Comparison of ENCODE assay signal across 21 cellular contexts in genomic region chr2:74149249-74149530, GRCh38. TPM values are rescaled to one million over a fixed set of nuclear protein-coding genes. Genes with fewer than 3 reads are reported as not detected.
DNase-seq lines count a peak whose midpoint lies in the region; TF ChIP-seq lines count a peak whose summit lies in the region.
"Had no signal": no experiment of that assay in that cellular context is flagged by ENCODE, and none has a peak within 500 bp of the region (broad histone marks: within the 10 kb centered on the region; RNA-seq: fewer than 3 reads in every experiment).

No MANE protein-coding gene starts in this region.

- no peaks in the 10 kb centered on the region for H3K27me3 Mint-ChIP-seq in CD8-positive, alpha-beta memory T cell

- POLR2A ChIA-PET in CD8-positive, alpha-beta memory T cell (lab: Charles Lee) = interaction anchor here (0.5 to 2.5 kb wide), 3 partner anchors 29 to 216 kb away, joined by 3 to 13 read pairs (median 10); partner anchors contain the start of gene MOB1A

- in situ Hi-C loops in GM13977 (cut with MboI; ENCODE audit: low pct_unique_long_range_greater_than_20kb, low sequenced_read_pairs, unreplicated experiment) = no loop called here

- peaks cover 5 to 9% (median 6%) of the 10 kb centered on the region in 3 donors for H3K4me1 Mint-ChIP-seq in CD8-positive, alpha-beta memory T cell

- TF ChIP-seq CTCF in GM13977 (IDR thresholded peaks at IDR 0.05; ENCODE audit: extremely low read depth, insufficient read depth, missing control alignments) = no peak

- peak overlapping the region; percentile 88 for H3K9ac ChIP-seq in iPS-18a (ENCODE audit: low read length)

- H3K36me3 Mint-ChIP-seq in CD8-positive, alpha-beta memory T cell = peaks cover 0 to 35% (median 7%) of the 10 kb centered on the region in 3 donors

- peaks cover 12% of the 10 kb centered on the region for H3K4me1 ChIP-seq in CD8-positive, alpha-beta memory T cell (ENCODE audit: insufficient read depth, low read length)
- peaks cover 10% of the 10 kb centered on the region for H3K4me1 ChIP-seq in iPS-18a (ENCODE audit: control insufficient read depth, low read depth, low read length)
- H3K4me1 ChIP-seq in effector memory CD4-positive, alpha-beta T cell (ENCODE audit: control insufficient read depth, insufficient read depth, low read length, poor library complexity, severe bottlenecking) = peaks cover 10% of the 10 kb centered on the region

- H3K9me3 ChIP-seq in CD8-positive, alpha-beta memory T cell (ENCODE audit: low read length) = no peaks in the 10 kb centered on the region
- no peaks in the 10 kb centered on the region for H3K9me3 ChIP-seq in iPS-18a (ENCODE audit: control insufficient read depth, low read depth, low read length)
- no peaks in the 10 kb centered on the region for H3K9me3 ChIP-seq in effector memory CD4-positive, alpha-beta T cell (ENCODE audit: control insufficient read depth, low read length)
- H3K9me3 ChIP-seq: vagina had no signal

- no peaks in the 10 kb centered on the region for H3K9me3 Mint-ChIP-seq in CD8-positive, alpha-beta memory T cell

- H3K27ac Mint-ChIP-seq in CD8-positive, alpha-beta memory T cell = peak overlapping the region in 6 of 8 donors; percentile 7 to 58 (median 40)

- H3K27me3 ChIP-seq in CD8-positive, alpha-beta memory T cell (ENCODE audit: insufficient read depth, low read length, poor library complexity, severe bottlenecking) = no peaks in the 10 kb centered on the region
- no peaks in the 10 kb centered on the region for H3K27me3 ChIP-seq in iPS-18a (ENCODE audit: control insufficient read depth, insufficient read depth, low read length)
- no peaks in the 10 kb centered on the region for H3K27me3 ChIP-seq in effector memory CD4-positive, alpha-beta T cell (replicated peaks; ENCODE audit: control insufficient read depth, insufficient read depth, low read length, poor library complexity, severe bottlenecking)
- H3K27me3 ChIP-seq: vagina had no signal

- no peak overlapping the region for H3K4me3 ChIP-seq in CD8-positive, alpha-beta memory T cell (ENCODE audit: low read length)
- H3K4me3 ChIP-seq in iPS-18a (ENCODE audit: low read length) = peak overlapping the region; percentile 89
- no peak overlapping the region for H3K4me3 ChIP-seq in effector memory CD4-positive, alpha-beta T cell (ENCODE audit: insufficient read depth, low read depth, low read length, poor library complexity, severe bottlenecking)

- H3K36me3 ChIP-seq in CD8-positive, alpha-beta memory T cell (ENCODE audit: insufficient read depth, low read length) = peaks cover 9% of the 10 kb centered on the region
- peaks cover 6% of the 10 kb centered on the region for H3K36me3 ChIP-seq in iPS-18a (ENCODE audit: control insufficient read depth, low read depth, low read length)
- H3K36me3 ChIP-seq in effector memory CD4-positive, alpha-beta T cell (ENCODE audit: control insufficient read depth, insufficient read depth, low read length) = peaks cover 16% of the 10 kb centered on the region
- H3K36me3 ChIP-seq: vagina had no signal

- DNase-seq in NCI-H510A treated with DMSO at 0.1 percent for 48 hours (lab: John Stamatoyannopoulos, UW) (peak; percentile 15), NCI-H510A (lab: John Stamatoyannopoulos, UW) (no peak), OCI-M1 (lab: John Stamatoyannopoulos, UW) (peak; percentile 72), SW480 (ENCODE audit: low spot score) (no peak), GM13977 (ENCODE audit: low spot score) (no peak)
- no peak for DNase-seq in CD8-positive, alpha-beta memory T cell
- DNase-seq in effector memory CD4-positive, alpha-beta T cell = no peak
- DNase-seq: activated CD4-positive, alpha-beta T cell treated with anti-CD3 and anti-CD28 coated beads for 1 hour; activated gamma-delta T cell; DMS153; KG1; NCI-H1092 treated with DMSO at 0.1 percent for 48 hours; NCI-H2029 treated with DMSO at 0.1 percent for 48 hours; NCI-H524; nucleus accumbens; right cardiac atrium; SIG-M5; stimulated activated CD4-positive, alpha-beta T cell treated with anti-CD3 and anti-CD28 coated beads, Interleukin-15, amount 100 ng/mL, for 24 hours; T1000 had no signal

- CTCF ChIA-PET in CD8-positive, alpha-beta memory T cell (lab: Charles Lee) = interaction anchor here (1.1 to 3.6 kb wide), 8 partner anchors 12 to 322 kb away, joined by 4 to 16 read pairs (median 6); partner anchors contain the start of genes MOB1A and MTHFD2

- H3K27ac ChIP-seq in CD8-positive, alpha-beta memory T cell (ENCODE audit: low read depth, low read length) = no peak overlapping the region
- no peak overlapping the region for H3K27ac ChIP-seq in iPS-18a (ENCODE audit: low read length)
- no peak overlapping the region for H3K27ac ChIP-seq in effector memory CD4-positive, alpha-beta T cell (ENCODE audit: insufficient read depth, low read length, poor library complexity, severe bottlenecking)

- peak overlapping the region in 1 of 7 donors; percentile 23 for H3K4me3 Mint-ChIP-seq in CD8-positive, alpha-beta memory T cell

RNA-seq across cellular contexts. Expression of gene BOLA3, which starts 1.5 kb away (rescaled TPM):
- 100 to 1,000 TPM; 131 to 133 TPM for total RNA-seq in CD8-positive, alpha-beta memory T cell
- 74.1 TPM for polyA plus RNA-seq in CD8-positive, alpha-beta memory T cell

RNA-seq across cellular contexts. Expression of gene MOB1A, which starts 29.5 kb away (rescaled TPM):
- total RNA-seq in CD8-positive, alpha-beta memory T cell = 100 to 1,000 TPM; 177 to 185 TPM
- polyA plus RNA-seq in CD8-positive, alpha-beta memory T cell = 161 TPM

RNA-seq across cellular contexts. Expression of gene MTHFD2, which starts 49.2 kb away (rescaled TPM):
- total RNA-seq in CD8-positive, alpha-beta memory T cell = 100 to 1,000 TPM; 379 to 397 TPM
- polyA plus RNA-seq in CD8-positive, alpha-beta memory T cell = 11.0 TPM

Comparison
In these comparisons a context has a peak if more than half of its experiments do, and no peak if none do; other contexts are left out.
1. DNase-seq: peak in NCI-H510A treated with DMSO at 0.1 percent for 48 hours (single experiment) and OCI-M1 (single experiment); none in NCI-H510A (single experiment), CD8-positive, alpha-beta memory T cell (0 of 5), SW480 (single experiment), effector memory CD4-positive, alpha-beta T cell (0 of 3) and GM13977 (single experiment).